In genomic region chr3:37626722-37627565, GRCh38 we compare ENCODE assay signal across 20 cellular contexts.
DNase-seq lines count a peak whose midpoint lies in the region; ATAC-seq and TF ChIP-seq lines count a peak whose summit lies in the region.
"Had no signal": no experiment of that assay in that cellular context is flagged by ENCODE, and none has a peak within 500 bp of the region (broad histone marks: within the 10 kb centered on the region; RNA-seq: fewer than 3 reads in every experiment).

No MANE protein-coding gene starts in this region.

- TF ChIP-seq CTCF in IMR-90 (conservative IDR thresholded peaks at IDR 0.05; ENCODE audit: low read depth, low read length) (no peak), coronary artery (IDR thresholded peaks at IDR 0.05) (no peak), nephron (IDR thresholded peaks at IDR 0.05; ENCODE audit: unreplicated experiment in 3 of 3) (no peak)

- H3K4me1 Mint-ChIP-seq in nephron = peaks cover 58% of the 10 kb centered on the region
- no peaks in the 10 kb centered on the region for H3K4me1 Mint-ChIP-seq in activated naive CD4-positive, alpha-beta T cell treated with anti-CD3 and anti-CD28 coated beads, Interleukin-2, amount 10 ng/mL, durations not matched to agents 7 days and 5 days
- H3K4me1 Mint-ChIP-seq: CD8-positive, alpha-beta memory T cell; IgD-negative memory B cell had no signal

- no peak overlapping the region for H3K27ac ChIP-seq in BLaER1 treated with 17β-estradiol and CSF1 and Interleukin-3, amounts not matched to agents 10 nM and 100 nM
- H3K27ac ChIP-seq in IMR-90 (ENCODE audit: insufficient read depth, low read length) (no peak overlapping the region), coronary artery (no peak overlapping the region)
- H3K27ac ChIP-seq: SK-N-MC had no signal

- DNase-seq in IMR-90 (no peak), coronary artery (ENCODE audit: low spot score) (peak; percentile 63)
- no peak for DNase-seq in activated naive CD4-positive, alpha-beta T cell treated with anti-CD3 and anti-CD28 coated beads, Interleukin-2, amount 10 ng/mL, durations not matched to agents 7 days and 5 days
- DNase-seq in stimulated activated naive CD4-positive, alpha-beta T cell (lab: John Stamatoyannopoulos, UW) = no peak
- DNase-seq: CD8-positive, alpha-beta memory T cell; GOT3; MV-4-11; NCI-H1694; NCI-H2081; NCI-H2171 treated with DMSO at 0.1 percent for 48 hours; NCI-H446; NCI-H526 treated with DMSO at 0.1 percent for 48 hours; SHP77 had no signal

- no peak overlapping the region for H3K56ac ChIP-seq in IMR-90 (ENCODE audit: extremely low read depth, insufficient read depth, low read length)

- POLR2A ChIA-PET in IMR-90 (lab: Charles Lee; ENCODE audit: unreplicated experiment) = no interaction called here

- CTCF ChIA-PET in IMR-90 (lab: Yijun Ruan, JAX) = no interaction called here
- CTCF ChIA-PET in activated naive CD4-positive, alpha-beta T cell treated with anti-CD3 and anti-CD28 coated beads, Interleukin-2, amount 10 ng/mL, durations not matched to agents 7 days and 5 days (lab: Charles Lee) = no interaction called here

- no peak for TF ChIP-seq RAD21 in IMR-90 (IDR thresholded peaks at IDR 0.05; ENCODE audit: low read length)

- H3K9me1 ChIP-seq in IMR-90 (ENCODE audit: insufficient read depth, low read length) = no peaks in the 10 kb centered on the region

- no peak overlapping the region for H4K8ac ChIP-seq in IMR-90 (ENCODE audit: low read depth in 2 of 2, low read length in 2 of 2)

- H4K91ac ChIP-seq in IMR-90 (ENCODE audit: insufficient read depth, low read depth, low read length) = no peak overlapping the region

- intact Hi-C loops in IMR-90 (cut with micrococcal nuclease) = no loop called here

- H3K79me1 ChIP-seq in IMR-90 (ENCODE audit: low read depth in 1 of 2, low read length in 2 of 2) = no peaks in the 10 kb centered on the region

- H2BK120ac ChIP-seq in IMR-90 (ENCODE audit: low read depth, low read length) = no peak overlapping the region

- no peak overlapping the region for H2AK9ac ChIP-seq in IMR-90 (replicated peaks; ENCODE audit: low read depth, low read length, poor library complexity)

- H2BK20ac ChIP-seq in IMR-90 (ENCODE audit: low read depth, low read length) = no peak overlapping the region

- in situ Hi-C loops in IMR-90 (cut with MboI; ENCODE audit: low sequenced_read_pairs) = no loop called here

- H2AFZ ChIP-seq in IMR-90 (replicated peaks; ENCODE audit: low read length, poor library complexity) = peak overlapping the region; percentile 10

- H2AK5ac ChIP-seq in IMR-90 (ENCODE audit: low read depth, low read length) = no peak overlapping the region

- no peak overlapping the region for H2BK15ac ChIP-seq in IMR-90 (ENCODE audit: low read depth, low read length)

- dilution Hi-C loops in IMR-90 (cut with HindIII; ENCODE audit: low sequenced_read_pairs, unreplicated experiment) = no loop called here

- no peak overlapping the region for H3K18ac ChIP-seq in IMR-90 (ENCODE audit: low read depth, low read length)

- H4K5ac ChIP-seq in IMR-90 (ENCODE audit: low read depth, low read length) = no peak overlapping the region

- H3K27me3 Mint-ChIP-seq in nephron (ENCODE audit: low read depth) = no peaks in the 10 kb centered on the region
- H3K27me3 Mint-ChIP-seq in activated naive CD4-positive, alpha-beta T cell treated with anti-CD3 and anti-CD28 coated beads, Interleukin-2, amount 10 ng/mL, durations not matched to agents 7 days and 5 days = peaks cover 16% of the 10 kb centered on the region

- H3K4me3 Mint-ChIP-seq in nephron = no peak overlapping the region
- H3K4me3 Mint-ChIP-seq in activated naive CD4-positive, alpha-beta T cell treated with anti-CD3 and anti-CD28 coated beads, Interleukin-2, amount 10 ng/mL, durations not matched to agents 7 days and 5 days = no peak overlapping the region
- H3K4me3 Mint-ChIP-seq: CD8-positive, alpha-beta memory T cell; IgD-negative memory B cell had no signal

- H3K4me2 ChIP-seq in BLaER1 treated with 17β-estradiol and CSF1 and Interleukin-3, amounts not matched to agents 10 nM and 100 nM = peak overlapping the region; percentile 45 to 87 (median 82)
- no peak overlapping the region for H3K4me2 ChIP-seq in IMR-90 (ENCODE audit: low read depth, low read length)

- ATAC-seq in IMR-90 (ENCODE audit: low read depth) (no peak), HG03520 (IDR thresholded peaks at IDR 0.05; ENCODE audit: unreplicated experiment) (no peak)
- no peak for ATAC-seq in activated CD4-positive, CD25-positive, alpha-beta regulatory T cell treated with anti-CD3 and anti-CD28 coated beads, Interleukin-2, amount 50 U/mL, for 24 hours
- ATAC-seq: HCT116 had no signal

- no peaks in the 10 kb centered on the region for H3K27me3 ChIP-seq in BLaER1 treated with 17β-estradiol and CSF1 and Interleukin-3, amounts not matched to agents 10 nM and 100 nM
- no peaks in the 10 kb centered on the region; the same call in 1 of the 2 replicates for H3K27me3 ChIP-seq in IMR-90 (ENCODE audit: control insufficient read depth, insufficient read depth, low read length)

- BruUV-seq in IMR-90 (replicated peaks; lab: Mats Ljungman, UMichigan) = no TSS peak

- H3K27ac Mint-ChIP-seq in nephron = peak overlapping the region in 2 of 3 experiments; percentile 28 to 32
- no peak overlapping the region for H3K27ac Mint-ChIP-seq in activated naive CD4-positive, alpha-beta T cell treated with anti-CD3 and anti-CD28 coated beads, Interleukin-2, amount 10 ng/mL, durations not matched to agents 7 days and 5 days
- H3K27ac Mint-ChIP-seq: CD8-positive, alpha-beta memory T cell had no signal

- H3K36me3 Mint-ChIP-seq in nephron (ENCODE audit: low read depth) = peaks cover 13% of the 10 kb centered on the region
- no peaks in the 10 kb centered on the region for H3K36me3 Mint-ChIP-seq in activated naive CD4-positive, alpha-beta T cell treated with anti-CD3 and anti-CD28 coated beads, Interleukin-2, amount 10 ng/mL, durations not matched to agents 7 days and 5 days
- H3K36me3 Mint-ChIP-seq: CD8-positive, alpha-beta memory T cell; IgD-negative memory B cell had no signal

- no peak overlapping the region for H3K14ac ChIP-seq in IMR-90 (replicated peaks; ENCODE audit: low read depth, low read length)

- H3K4me1 ChIP-seq in BLaER1 treated with 17β-estradiol and CSF1 and Interleukin-3, amounts not matched to agents 10 nM and 100 nM = peaks cover 54 to 69% (median 62%) of the 10 kb centered on the region in 10 experiments
- H3K4me1 ChIP-seq in IMR-90 (ENCODE audit: control insufficient read depth, insufficient read depth, low read length) = no peaks in the 10 kb centered on the region

- 45% methylated on average over 3 of the region's 16 CpGs; no CpG with 5 or more reads in 1 of the 2 experiments for WGBS in IMR-90 (ENCODE audit: extremely low coverage in 2 of 2, insufficient read length in 1 of 2), 2 experiments

- peaks cover 0 to 8% (median 0%) of the 10 kb centered on the region in 11 experiments; a peak in 2 of 22 replicates for H4K20me1 ChIP-seq in BLaER1 treated with 17β-estradiol and CSF1 and Interleukin-3, amounts not matched to agents 10 nM and 100 nM
- H4K20me1 ChIP-seq in IMR-90 (ENCODE audit: insufficient read depth, low read length) = no peaks in the 10 kb centered on the region

- H3K9me3 Mint-ChIP-seq in nephron = no peaks in the 10 kb centered on the region
- no peaks in the 10 kb centered on the region for H3K9me3 Mint-ChIP-seq in activated naive CD4-positive, alpha-beta T cell treated with anti-CD3 and anti-CD28 coated beads, Interleukin-2, amount 10 ng/mL, durations not matched to agents 7 days and 5 days
- H3K9me3 Mint-ChIP-seq: CD8-positive, alpha-beta memory T cell had no signal

- H3K9me3 ChIP-seq in BLaER1 treated with 17β-estradiol and CSF1 and Interleukin-3, amounts not matched to agents 10 nM and 100 nM (replicated peaks in 1 of 11) = no peaks in the 10 kb centered on the region
- no peaks in the 10 kb centered on the region for H3K9me3 ChIP-seq in IMR-90 (ENCODE audit: control insufficient read depth, insufficient read depth, low read length)

- H3K9ac ChIP-seq in BLaER1 treated with 17β-estradiol and CSF1 and Interleukin-3, amounts not matched to agents 10 nM and 100 nM = no peak overlapping the region
- H3K9ac ChIP-seq in IMR-90 (ENCODE audit: low read depth, low read length) = no peak overlapping the region

- no peak overlapping the region for H3K4ac ChIP-seq in IMR-90 (ENCODE audit: low read depth, low read length)

- no peak overlapping the region for H2BK5ac ChIP-seq in IMR-90 (ENCODE audit: low read depth, low read length, poor library complexity, severe bottlenecking)

- H3K4me3 ChIP-seq in BLaER1 treated with 17β-estradiol and CSF1 and Interleukin-3, amounts not matched to agents 10 nM and 100 nM = no peak overlapping the region
- no peak overlapping the region for H3K4me3 ChIP-seq in IMR-90 (ENCODE audit: insufficient read depth, low read depth, low read length)
- H3K4me3 ChIP-seq in coronary artery = no peak overlapping the region
- H3K4me3 ChIP-seq: SK-N-MC had no signal

- peaks cover 0 to 32% (median 0%) of the 10 kb centered on the region in 11 experiments; a peak in 6 of 22 replicates for H3K36me3 ChIP-seq in BLaER1 treated with 17β-estradiol and CSF1 and Interleukin-3, amounts not matched to agents 10 nM and 100 nM
- H3K36me3 ChIP-seq in IMR-90 (ENCODE audit: control insufficient read depth, insufficient read depth, low read length) = no peaks in the 10 kb centered on the region

- H3K23ac ChIP-seq in IMR-90 (ENCODE audit: low read depth, low read length) = no peak overlapping the region

- no peak for TF ChIP-seq POLR2A in IMR-90 (IDR thresholded peaks at IDR 0.05; ENCODE audit: low read depth, low read length)

TF ChIP-seq in IMR-90, 13 proteins besides CTCF, POLR2A, EP300 and RAD21 (continues in another document):
- no peak for TF ChIP-seq SMC3 (IDR thresholded peaks at IDR 0.05; ENCODE audit: low read depth, low read length)
- no peak for TF ChIP-seq MAZ (IDR thresholded peaks at IDR 0.05; ENCODE audit: borderline replicate concordance, low read depth, low read length)
- no peak for TF ChIP-seq FOS (IDR thresholded peaks at IDR 0.05; ENCODE audit: low read depth, low read length)
- no peak for TF ChIP-seq MAFK (IDR thresholded peaks at IDR 0.05; ENCODE audit: low read depth, low read length)
- no peak for TF ChIP-seq RFX5 (IDR thresholded peaks at IDR 0.05; ENCODE audit: low read depth, low read length)
- TF ChIP-seq ELK1 (IDR thresholded peaks at IDR 0.05; ENCODE audit: borderline replicate concordance, low read depth, low read length) = no peak
- TF ChIP-seq CHD1 (IDR thresholded peaks at IDR 0.05; ENCODE audit: low read depth, low read length) = no peak
